ENCODE assay signal across 8 cellular contexts in genomic region chr7:151315038-151315655, GRCh38. TPM values are rescaled to one million over a fixed set of nuclear protein-coding genes. Genes with fewer than 3 reads are reported as not detected.
DNase-seq lines count a peak whose midpoint lies in the region; ATAC-seq, FAIRE-seq and TF ChIP-seq lines count a peak whose summit lies in the region.

No MANE protein-coding gene starts in this region.

- H3K9ac ChIP-seq in HepG2 (ENCODE audit: insufficient read depth, low read depth, low read length): no peak overlapping the region

- peak; percentile 81 for DNase-seq in D341Med (ENCODE audit: low spot score)
- DNase-seq in HCEC 1CT: peak; percentile 29
- DNase-seq in NCI-H2227 treated with DMSO at 0.1 percent for 48 hours (lab: John Stamatoyannopoulos, UW): peak; percentile 76
- DNase-seq in activated CD4-positive, alpha-beta T cell treated with anti-CD3 and anti-CD28 coated beads for 4 hours: peak; percentile 75 to 84
- peak; percentile 81 for DNase-seq in choroid plexus epithelial cell (ENCODE audit: low read depth)
- peak; percentile 38 for DNase-seq in HepG2 (ENCODE audit: low spot score)
- peak; percentile 32 to 72 (median 43) for DNase-seq in stimulated activated CD4-positive, alpha-beta T cell treated with anti-CD3 and anti-CD28 coated beads, TNF-alpha, amount 100 ng/mL, for 4 hours (ENCODE audit: low read depth in 3 of 3)

- H3K27ac ChIP-seq in HepG2 (ENCODE audit: extremely low read length, insufficient read depth, low read length): no peak overlapping the region

- no peak for TF ChIP-seq EP300 in HepG2 (IDR thresholded peaks at IDR 0.05; ENCODE audit: low read depth in 2 of 2, low read length in 2 of 2)
- TF ChIP-seq EP300 in HepG2 (CRISPR knock-in tag; IDR thresholded peaks at IDR 0.05; ENCODE audit: borderline replicate concordance): no peak

- WGBS in HepG2 (ENCODE audit: low lambda C conversion rate): 16% methylated on average over 13 of the region's 13 CpGs

- in situ Hi-C loops in HepG2 (cut with HindIII; ENCODE audit: extremely low pct_ligation_motif_present, low pct_unique_long_range_greater_than_20kb): loop anchor here (5.0 kb wide), 1 partner anchor 37 kb away; no protein-coding TSS in a partner anchor

- POLR2A ChIA-PET in HepG2 (lab: Yijun Ruan, JAX): interaction anchor here (1.2 kb wide), 1 partner anchor 35 kb away, joined by 3 read pairs; no protein-coding TSS in a partner anchor

- FAIRE-seq in HepG2 (lab: Jason Lieb, UNC): peak; percentile 82

- peaks cover 22% of the 10 kb centered on the region for H3K9me3 ChIP-seq in HepG2 (ENCODE audit: low read length)

- peak; percentile 66; the same call in 1 of the 2 replicates for TF ChIP-seq RAD21 in HepG2 (CRISPR knock-in tag; IDR thresholded peaks at IDR 0.05)

- TF ChIP-seq POLR2A in HepG2 (IDR thresholded peaks at IDR 0.05; ENCODE audit: insufficient read depth in 1 of 2, low read depth in 2 of 2, low read length in 2 of 2): no peak

- peaks cover 6% of the 10 kb centered on the region; the same call in 1 of the 2 replicates for H3K4me1 ChIP-seq in HepG2 (ENCODE audit: insufficient read depth, low read length)

- intact Hi-C loops in HepG2 (cut with micrococcal nuclease; ENCODE audit: unreplicated experiment): loop anchor here (1.0 kb wide), 1 partner anchor 35 kb away; no protein-coding TSS in a partner anchor

- ATAC-seq in HepG2 (peak; percentile 78), HG03095 (IDR thresholded peaks at IDR 0.05; ENCODE audit: unreplicated experiment) (no peak)

- no peak overlapping the region for H2AFZ ChIP-seq in HepG2 (ENCODE audit: low read length)

- no TSS peak for BruUV-seq in HepG2 (replicated peaks; lab: Mats Ljungman, UMichigan)

- H3K4me3 ChIP-seq in choroid plexus epithelial cell (ENCODE audit: low read depth, low read length) (no peak overlapping the region), HepG2 (replicated peaks in 1 of 3; ENCODE audit: insufficient read depth in 1 of 3, low read depth in 2 of 3, low read length in 3 of 3) (no peak overlapping the region)

- H4K20me1 ChIP-seq in HepG2 (ENCODE audit: insufficient read depth, low read length): no peaks in the 10 kb centered on the region

- peaks cover 1 to 4% of the 10 kb centered on the region in 2 experiments; a peak in 1 of 5 replicates for H3K27me3 ChIP-seq in HepG2 (ENCODE audit: control insufficient read depth in 1 of 2, insufficient read depth in 2 of 2, low read length in 2 of 2)

- H3K4me2 ChIP-seq in HepG2 (ENCODE audit: low read depth, low read length): peak overlapping the region; percentile 5; the same call in 1 of the 2 replicates

- CTCF ChIA-PET in HepG2 (lab: Yijun Ruan, JAX; ENCODE audit: low intra/inter-chr PET ratio, low total read pairs): interaction anchor here (0.8 to 3.7 kb wide), 4 partner anchors 18 to 133 kb away, joined by 5 to 60 read pairs (median 5); partner anchors contain the start of gene NUB1

- no peaks in the 10 kb centered on the region for H3K79me2 ChIP-seq in HepG2 (ENCODE audit: insufficient read depth, low read length)

- TF ChIP-seq CTCF in choroid plexus epithelial cell (conservative IDR thresholded peaks at IDR 0.05; ENCODE audit: low read depth, low read length) (peak; percentile 87), HepG2 (CRISPR knock-in tag; IDR thresholded peaks at IDR 0.05) (peak; percentile 76)

- no peaks in the 10 kb centered on the region for H3K36me3 ChIP-seq in HepG2 (replicated peaks in 1 of 2; ENCODE audit: control insufficient read depth in 1 of 2, insufficient read depth in 2 of 2, low read length in 2 of 2)

TF ChIP-seq in HepG2, 621 proteins besides CTCF, POLR2A, EP300 and RAD21:
- TF ChIP-seq SNAPC5 (CRISPR knock-in tag; IDR thresholded peaks at IDR 0.05; ENCODE audit: borderline replicate concordance) (no peak), CEBPB (IDR thresholded peaks at IDR 0.05; ENCODE audit: borderline replicate concordance, low read depth, low read length) (no peak), SMC3 (IDR thresholded peaks at IDR 0.05; ENCODE audit: low read length) (peak; percentile 92), STAG1 (CRISPR knock-in tag; IDR thresholded peaks at IDR 0.05) (peak; percentile 75)

RNA-seq across cellular contexts. Expression of gene NUB1, which starts 26.5 kb away (rescaled TPM):
- total RNA-seq in HepG2 (2016; rRNA removed; fragmentation: Illumina TruSeq; extraction: Trizol): 37.0 and 47.3 TPM in 2 replicates
- total RNA-seq in HepG2 (2016; cell fraction: cytosol; rRNA removed; fragmentation: Illumina TruSeq; extraction: Trizol; ENCODE audit: low read depth): 4.7 and 6.0 TPM in 2 replicates
- total RNA-seq in HepG2 (2016; cell fraction: insoluble cytoplasmic fraction; rRNA removed; fragmentation: Illumina TruSeq; extraction: Trizol): 35.2 and 42.6 TPM in 2 replicates
- 10.8 and 12.6 TPM in 2 replicates for total RNA-seq in HepG2 (2016; cell fraction: membrane; rRNA removed; fragmentation: Illumina TruSeq; extraction: Trizol)
- total RNA-seq in HepG2 (2016; cell fraction: nucleus; rRNA removed; fragmentation: Illumina TruSeq; extraction: Trizol): 18.9 and 20.1 TPM in 2 replicates
- polyA plus RNA-seq in HepG2 (2011; rRNA removed): 26.0 and 27.1 TPM in 2 replicates
- 19.1 and 22.8 TPM in 2 replicates for polyA plus RNA-seq in HepG2 (2011; cell fraction: cytosol; rRNA removed)
- polyA plus RNA-seq in HepG2 (2011; cell fraction: nucleus; rRNA removed): 33.3 and 38.5 TPM in 2 replicates
- 42.2 and 43.6 TPM in 2 replicates for polyA plus RNA-seq in HepG2 (2012)
- 2.7 and 3.1 TPM in 2 replicates for polyA plus RNA-seq in HepG2 (2016; cell fraction: cytosol; fragmentation: Illumina TruSeq; extraction: Trizol; ENCODE audit: low read depth)
- polyA plus RNA-seq in HepG2 (2016; cell fraction: insoluble cytoplasmic fraction; fragmentation: Illumina TruSeq; extraction: Trizol; ENCODE audit: low read depth): 47.8 and 54.9 TPM in 2 replicates
- polyA plus RNA-seq in HepG2 (2016; cell fraction: membrane; fragmentation: Illumina TruSeq; extraction: Trizol; ENCODE audit: low read depth): 6.4 and 6.9 TPM in 2 replicates
- 27.0 and 28.5 TPM in 2 replicates for polyA plus RNA-seq in HepG2 (2016; cell fraction: nucleus; fragmentation: Illumina TruSeq; extraction: Trizol; ENCODE audit: insufficient read depth, low read depth)
- polyA minus RNA-seq in HepG2 (2011; rRNA and poly(A)+ RNA removed; ENCODE audit: low replicate concordance): 32.1 and 35.9 TPM in 2 replicates
- 22.8 and 23.4 TPM in 2 replicates for polyA minus RNA-seq in HepG2 (2011; cell fraction: cytosol; rRNA and poly(A)+ RNA removed)
- polyA minus RNA-seq in HepG2 (2011; cell fraction: nucleus; rRNA and poly(A)+ RNA removed): 31.8 and 46.1 TPM in 2 replicates

Comparison
In these comparisons a context has a peak if more than half of its experiments do, and no peak if none do; other contexts are left out.
1. DNase-seq: peak in every context shown above with its lines; median percentile 81 in D341Med; 81 in choroid plexus epithelial cell; 80 in activated CD4-positive, alpha-beta T cell treated with anti-CD3 and anti-CD28 coated beads for 4 hours; 76 in NCI-H2227 treated with DMSO at 0.1 percent for 48 hours; 43 in stimulated activated CD4-positive, alpha-beta T cell treated with anti-CD3 and anti-CD28 coated beads, TNF-alpha, amount 100 ng/mL, for 4 hours; 38 in HepG2; 29 in HCEC 1CT.